21 cellular contexts compared by ENCODE assay signal in the genomic region with DNA sequence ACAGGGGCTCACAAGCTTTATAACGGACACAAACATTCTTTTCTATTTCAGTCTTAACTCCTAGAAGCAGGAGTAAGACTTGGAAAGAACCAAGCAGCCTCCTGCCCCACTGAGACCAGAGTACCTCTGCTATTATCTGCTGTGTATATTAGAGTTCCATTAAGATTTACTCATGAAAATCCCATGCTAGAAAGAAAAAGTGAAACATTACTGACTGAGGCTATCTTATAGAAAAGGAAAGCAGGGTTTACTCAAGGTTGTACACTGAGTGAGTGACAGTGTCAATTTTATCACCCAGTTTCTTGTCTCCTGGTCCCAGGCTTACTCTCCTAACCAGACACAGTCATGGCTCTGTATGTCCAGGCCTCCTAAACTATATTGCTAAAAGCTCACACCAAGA.
DNase-seq lines count a peak whose midpoint lies in the region; FAIRE-seq and TF ChIP-seq lines count a peak whose summit lies in the region.
"Had no signal": no experiment of that assay in that cellular context is flagged by ENCODE, and none has a peak within 500 bp of the region (broad histone marks: within the 10 kb centered on the region; RNA-seq: fewer than 3 reads in every experiment).

No MANE protein-coding gene starts in this region.

- POLR2A ChIA-PET in endothelial cell of umbilical vein (lab: Charles Lee): no interaction called here

- H2AFZ ChIP-seq in endothelial cell of umbilical vein (ENCODE audit: low read depth, low read length) (peak overlapping the region; percentile 92), neural progenitor cell (replicated peaks) (peak overlapping the region; percentile 51)

- no peaks in the 10 kb centered on the region for H3K36me3 Mint-ChIP-seq in brain
- no peaks in the 10 kb centered on the region for H3K36me3 Mint-ChIP-seq in neural progenitor cell
- H3K36me3 Mint-ChIP-seq: CD14-positive monocyte, IgD-negative memory B cell had no signal

- H3K36me3 ChIP-seq in endothelial cell of umbilical vein (ENCODE audit: control insufficient read depth in 2 of 2, extremely low read depth in 1 of 2, insufficient read depth in 2 of 2, low read length in 2 of 2) (no peaks in the 10 kb centered on the region), neural progenitor cell (no peaks in the 10 kb centered on the region), tibial nerve (no peaks in the 10 kb centered on the region), suprapubic skin (no peaks in the 10 kb centered on the region)
- H3K36me3 ChIP-seq: HAP-1, MG63, SJCRH30 had no signal

- BruUV-seq in endothelial cell of umbilical vein (replicated peaks; lab: Mats Ljungman, UMichigan): no TSS peak

- H3K4me2 ChIP-seq in endothelial cell of umbilical vein (ENCODE audit: insufficient read depth, low read length) (peak overlapping the region; percentile 29), neural progenitor cell (peak overlapping the region; percentile 77)

- no peak overlapping the region for H3K27ac ChIP-seq in endothelial cell of umbilical vein (ENCODE audit: insufficient read depth, low read depth, low read length)
- peak overlapping the region; percentile 44 for H3K27ac ChIP-seq in neural progenitor cell
- H3K27ac ChIP-seq in tibial nerve: peak overlapping the region in 3 of 4 donors; percentile 25 to 78 (median 69)
- H3K27ac ChIP-seq in suprapubic skin: no peak overlapping the region
- H3K27ac ChIP-seq: SJCRH30 had no signal

- no peaks in the 10 kb centered on the region for H3K27me3 Mint-ChIP-seq in brain
- H3K27me3 Mint-ChIP-seq in neural progenitor cell (ENCODE audit: insufficient read depth, low read depth): no peaks in the 10 kb centered on the region
- H3K27me3 Mint-ChIP-seq: IgD-negative memory B cell had no signal

- TF ChIP-seq POLR2A in endothelial cell of umbilical vein (IDR thresholded peaks at IDR 0.05; ENCODE audit: low read depth, low read length) (no peak), tibial nerve (IDR thresholded peaks at IDR 0.05) (no peak), suprapubic skin (IDR thresholded peaks at IDR 0.05) (no peak)

- no peak for TF ChIP-seq EP300 in tibial nerve (IDR thresholded peaks at IDR 0.05)
- TF ChIP-seq EP300 in suprapubic skin (IDR thresholded peaks at IDR 0.05): no peak

- no peaks in the 10 kb centered on the region for H3K9me1 ChIP-seq in endothelial cell of umbilical vein (replicated peaks; ENCODE audit: control insufficient read depth, extremely low read depth, insufficient read depth, low read length)

- H3K9me3 ChIP-seq in endothelial cell of umbilical vein (replicated peaks; ENCODE audit: control insufficient read depth, insufficient read depth, low read length): no peaks in the 10 kb centered on the region
- no peaks in the 10 kb centered on the region for H3K9me3 ChIP-seq in neural progenitor cell (ENCODE audit: low read depth)
- H3K9me3 ChIP-seq in tibial nerve: no peaks in the 10 kb centered on the region
- no peaks in the 10 kb centered on the region for H3K9me3 ChIP-seq in suprapubic skin
- H3K9me3 ChIP-seq: HAP-1, MG63, SJCRH30 had no signal

- WGBS in tibial nerve, 2 donors: 42 to 54% methylated on average over 1 of the region's 1 CpG
- WGBS in suprapubic skin: 60% methylated on average over 1 of the region's 1 CpG

- FAIRE-seq in endothelial cell of umbilical vein (lab: Jason Lieb, UNC): no peak

- TF ChIP-seq CTCF in brain (conservative IDR thresholded peaks at IDR 0.05): no peak
- no peak for TF ChIP-seq CTCF in endothelial cell of umbilical vein (IDR thresholded peaks at IDR 0.05; ENCODE audit: extremely low read depth in 1 of 2, insufficient read depth in 1 of 2, low read depth in 1 of 2, low read length in 2 of 2)
- TF ChIP-seq CTCF in neural progenitor cell (IDR thresholded peaks at IDR 0.05): no peak
- no peak for TF ChIP-seq CTCF in tibial nerve (IDR thresholded peaks at IDR 0.05)
- TF ChIP-seq CTCF in suprapubic skin (IDR thresholded peaks at IDR 0.05): no peak

- H3K4me1 Mint-ChIP-seq in brain: peaks cover 88% of the 10 kb centered on the region
- peaks cover 70% of the 10 kb centered on the region for H3K4me1 Mint-ChIP-seq in neural progenitor cell
- H3K4me1 Mint-ChIP-seq: IgD-negative memory B cell had no signal

- H3K4me3 ChIP-seq in endothelial cell of umbilical vein (replicated peaks in 1 of 3; ENCODE audit: insufficient read depth in 1 of 3, low read depth in 1 of 3, low read length in 3 of 3) (no peak overlapping the region), neural progenitor cell (peak overlapping the region; percentile 16), tibial nerve (no peak overlapping the region), suprapubic skin (no peak overlapping the region)
- H3K4me3 ChIP-seq: HAP-1, MG63, SJCRH30 had no signal

- no peaks in the 10 kb centered on the region for H3K79me2 ChIP-seq in endothelial cell of umbilical vein (ENCODE audit: control insufficient read depth, insufficient read depth, low read length)
- peaks cover 75% of the 10 kb centered on the region for H3K79me2 ChIP-seq in neural progenitor cell (ENCODE audit: low read depth)

- dilution Hi-C loops in endothelial cell of umbilical vein (cut with MboI; ENCODE audit: extremely low pct_ligation_motif_present, low sequenced_read_pairs): no loop called here

- intact Hi-C loops in endothelial cell of umbilical vein (cut with micrococcal nuclease): no loop called here

- H3K27me3 ChIP-seq in endothelial cell of umbilical vein (ENCODE audit: control insufficient read depth in 2 of 2, insufficient read depth in 2 of 2, low read length in 2 of 2) (no peaks in the 10 kb centered on the region), neural progenitor cell (no peaks in the 10 kb centered on the region), tibial nerve (no peaks in the 10 kb centered on the region), suprapubic skin (no peaks in the 10 kb centered on the region)
- H3K27me3 ChIP-seq: SJCRH30 had no signal

- H4K20me1 ChIP-seq in endothelial cell of umbilical vein (replicated peaks; ENCODE audit: control insufficient read depth, extremely low read depth, insufficient read depth, low read length) (no peaks in the 10 kb centered on the region), neural progenitor cell (ENCODE audit: low read depth) (no peaks in the 10 kb centered on the region)

- H3F3A ChIP-seq in neural progenitor cell (ENCODE audit: low read depth): peaks cover 37% of the 10 kb centered on the region

- DNase-seq in endothelial cell of umbilical vein (ENCODE audit: low read depth, low spot score): peak; percentile 32
- no peak for DNase-seq in neural progenitor cell (ENCODE audit: low spot score)
- no peak for DNase-seq in tibial nerve (ENCODE audit: low spot score in 2 of 2)
- DNase-seq in HCEC 1CT: no peak
- no peak for DNase-seq in SIG-M5 (lab: John Stamatoyannopoulos, UW)
- no peak for DNase-seq in suprapubic skin (ENCODE audit: low spot score in 2 of 2)
- DNase-seq: AML-193, DMS 273 treated with DMSO at 0.1 percent for 48 hours, Kasumi-1, MG63, NCI-H1092, NCI-H146, NCI-H2081, NCI-H2171 treated with DMSO at 0.1 percent for 48 hours, NCI-H446, NCI-H69, SJCRH30 had no signal

- H3K27ac Mint-ChIP-seq in brain (peak overlapping the region; percentile 11 to 84 (median 82)), neural progenitor cell (peak overlapping the region; percentile 20)
- H3K27ac Mint-ChIP-seq: CD14-positive monocyte, IgD-negative memory B cell had no signal

- H3K4me1 ChIP-seq in endothelial cell of umbilical vein (ENCODE audit: control insufficient read depth, extremely low read depth, insufficient read depth, low read length): peaks cover 19% of the 10 kb centered on the region
- H3K4me1 ChIP-seq in neural progenitor cell: peaks cover 94% of the 10 kb centered on the region
- H3K4me1 ChIP-seq in tibial nerve: peaks cover 0 to 13% (median 6%) of the 10 kb centered on the region in 4 donors
- no peaks in the 10 kb centered on the region for H3K4me1 ChIP-seq in suprapubic skin
- H3K4me1 ChIP-seq: SJCRH30 had no signal

- H3K9me3 Mint-ChIP-seq in brain (no peaks in the 10 kb centered on the region), neural progenitor cell (no peaks in the 10 kb centered on the region)
- H3K9me3 Mint-ChIP-seq: IgD-negative memory B cell had no signal

- CTCF ChIA-PET in endothelial cell of umbilical vein (lab: Charles Lee): interaction anchor here (1.0 to 1.2 kb wide), 4 partner anchors 8 to 88 kb away, joined by 3 to 4 read pairs (median 3); no protein-coding TSS in a partner anchor

- H3K9ac ChIP-seq in endothelial cell of umbilical vein (replicated peaks; ENCODE audit: extremely low read depth, insufficient read depth, low read length) (no peak overlapping the region), neural progenitor cell (no peak overlapping the region)

- H3K4me3 Mint-ChIP-seq in brain (peak overlapping the region; percentile 35 to 79 (median 69)), neural progenitor cell (peak overlapping the region; percentile 17)
- H3K4me3 Mint-ChIP-seq: CD14-positive monocyte, IgD-negative memory B cell had no signal

TF ChIP-seq in endothelial cell of umbilical vein, 7 proteins besides CTCF, POLR2A, EP300 and RAD21:
- TF ChIP-seq FOS (IDR thresholded peaks at IDR 0.05; ENCODE audit: borderline replicate concordance, insufficient read depth, low read length) (no peak), EZH2 (IDR thresholded peaks at IDR 0.05; ENCODE audit: borderline replicate concordance, low read depth, low read length, severe bottlenecking) (no peak), GATA2 (IDR thresholded peaks at IDR 0.05; ENCODE audit: insufficient read depth, insufficient read length, low read depth, low read length) (no peak), POLR2AphosphoS5 (IDR thresholded peaks at IDR 0.05; ENCODE audit: insufficient read depth, low read depth, low read length) (no peak), MYC (IDR thresholded peaks at IDR 0.05; ENCODE audit: low read depth, low read length) (no peak), JUN (IDR thresholded peaks at IDR 0.05; ENCODE audit: borderline replicate concordance, insufficient read depth, insufficient read length, low read depth) (no peak)
- TF ChIP-seq, protein P1, sequence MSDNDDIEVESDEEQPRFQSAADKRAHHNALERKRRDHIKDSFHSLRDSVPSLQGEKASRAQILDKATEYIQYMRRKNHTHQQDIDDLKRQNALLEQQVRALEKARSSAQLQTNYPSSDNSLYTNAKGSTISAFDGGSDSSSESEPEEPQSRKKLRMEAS (IDR thresholded peaks at IDR 0.05; ENCODE audit: insufficient read depth, insufficient read length): no peak

Comparison
In these comparisons a context has a peak if more than half of its experiments do, and no peak if none do; other contexts are left out.
1. H3K27ac ChIP-seq: peak in neural progenitor cell (single experiment) and tibial nerve (3 of 4); none in endothelial cell of umbilical vein (single experiment) and suprapubic skin (single experiment).